1 cellular context compared by ENCODE assay signal in the genomic region with DNA sequence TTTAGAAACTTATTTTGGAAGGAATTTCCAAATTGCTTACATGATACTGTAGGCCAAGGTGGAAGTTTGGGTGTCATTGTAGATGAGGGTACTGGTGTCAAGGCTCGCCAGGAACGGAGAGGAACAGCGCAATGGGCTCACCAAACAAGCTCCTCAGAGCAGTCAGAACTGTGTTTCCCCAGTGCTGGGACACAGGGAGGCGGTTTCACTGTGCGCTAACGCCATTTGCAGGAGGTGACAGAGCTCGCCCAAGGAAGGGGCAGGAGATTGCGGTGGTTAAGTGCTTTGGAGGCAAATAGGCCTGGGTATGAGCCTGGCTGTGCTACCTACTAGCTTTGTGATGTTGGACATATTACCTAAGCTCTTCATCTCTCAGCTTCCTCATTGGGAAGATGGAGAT.
A peak's percentile ranks its signal among the peaks of the same experiment; 100 is the strongest.
TF ChIP-seq lines count a peak whose summit lies in the region.

No MANE protein-coding gene starts in this region.

TF ChIP-seq in K562, 482 proteins besides CTCF, POLR2A, EP300 and RAD21:
- no peak for TF ChIP-seq GTF2E2 (tag; IDR thresholded peaks at IDR 0.05)
- TF ChIP-seq, protein P1, sequence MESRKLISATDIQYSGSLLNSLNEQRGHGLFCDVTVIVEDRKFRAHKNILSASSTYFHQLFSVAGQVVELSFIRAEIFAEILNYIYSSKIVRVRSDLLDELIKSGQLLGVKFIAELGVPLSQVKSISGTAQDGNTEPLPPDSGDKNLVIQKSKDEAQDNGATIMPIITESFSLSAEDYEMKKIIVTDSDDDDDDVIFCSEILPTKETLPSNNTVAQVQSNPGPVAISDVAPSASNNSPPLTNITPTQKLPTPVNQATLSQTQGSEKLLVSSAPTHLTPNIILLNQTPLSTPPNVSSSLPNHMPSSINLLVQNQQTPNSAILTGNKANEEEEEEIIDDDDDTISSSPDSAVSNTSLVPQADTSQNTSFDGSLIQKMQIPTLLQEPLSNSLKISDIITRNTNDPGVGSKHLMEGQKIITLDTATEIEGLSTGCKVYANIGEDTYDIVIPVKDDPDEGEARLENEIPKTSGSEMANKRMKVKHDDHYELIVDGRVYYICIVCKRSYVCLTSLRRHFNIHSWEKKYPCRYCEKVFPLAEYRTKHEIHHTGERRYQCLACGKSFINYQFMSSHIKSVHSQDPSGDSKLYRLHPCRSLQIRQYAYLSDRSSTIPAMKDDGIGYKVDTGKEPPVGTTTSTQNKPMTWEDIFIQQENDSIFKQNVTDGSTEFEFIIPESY (CRISPR knock-in tag; IDR thresholded peaks at IDR 0.05): peak; percentile 96
- TF ChIP-seq RNF2 (IDR thresholded peaks at IDR 0.05): no peak
- no peak for TF ChIP-seq SETDB1 (IDR thresholded peaks at IDR 0.05; ENCODE audit: low read length)
TF ChIP-seq in K562: peak in this region for 1.
